15 cellular contexts compared by ENCODE assay signal in the genomic region with DNA sequence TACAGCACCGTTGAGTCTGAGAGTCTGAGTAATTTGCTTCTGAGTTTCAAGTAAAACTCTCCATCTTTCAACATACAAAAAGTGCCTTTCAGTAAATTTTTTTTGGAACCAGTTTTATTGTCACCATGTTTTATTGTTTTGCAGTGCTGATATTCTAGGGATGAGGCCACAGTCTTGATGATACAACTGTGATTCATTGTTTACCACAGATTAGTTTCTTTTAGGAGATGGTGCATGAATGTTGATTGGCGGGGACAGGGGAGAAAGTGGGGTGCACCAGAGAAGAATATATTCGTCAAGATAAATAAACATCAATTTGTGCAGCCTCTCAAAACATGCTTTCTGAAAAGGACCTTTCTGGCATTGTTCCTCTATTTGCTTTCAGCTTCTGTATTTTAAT.
"Had no signal": no experiment of that assay in that cellular context is flagged by ENCODE, and none has a peak within 500 bp of the region (broad histone marks: within the 10 kb centered on the region; RNA-seq: fewer than 3 reads in every experiment).

No MANE protein-coding gene starts in this region.

- H3K4me3 ChIP-seq: hepatocyte, sigmoid colon, spleen, testis had no signal

- ATAC-seq: activated CD4-positive, alpha-beta T cell treated with anti-CD3 and anti-CD28 coated beads for 36 hours; natural killer cell treated with Interleukin-12 subunit alpha and Interleukin-12 subunit beta and Interleukin-15 and Interleukin-18, amount 100 ng/mL, for 72 hours; stimulated activated memory B cell treated with anti-CD40 and anti-IgM and Interleukin-4, amounts not matched to agents 10 μg/mL and 1 μg/mL and 100 μg/mL, for 72 hours; WTC11 had no signal

- DNase-seq: activated CD4-positive, alpha-beta T cell treated with anti-CD3 and anti-CD28 coated beads for 36 hours; activated CD4-positive, alpha-beta T cell treated with anti-CD3 and anti-CD28 coated beads, Interleukin-2, amount 50 U/mL, for 48 hours; dermis blood vessel endothelial cell; effector memory CD4-positive, alpha-beta T cell; foreskin fibroblast; mesendoderm; posterior cingulate gyrus; sigmoid colon; spleen; stimulated activated CD4-positive, alpha-beta T cell treated with anti-CD3 and anti-CD28 coated beads, Interleukin-4, amount 100 ng/mL, for 4 hours; testis had no signal
